In the genomic region with DNA sequence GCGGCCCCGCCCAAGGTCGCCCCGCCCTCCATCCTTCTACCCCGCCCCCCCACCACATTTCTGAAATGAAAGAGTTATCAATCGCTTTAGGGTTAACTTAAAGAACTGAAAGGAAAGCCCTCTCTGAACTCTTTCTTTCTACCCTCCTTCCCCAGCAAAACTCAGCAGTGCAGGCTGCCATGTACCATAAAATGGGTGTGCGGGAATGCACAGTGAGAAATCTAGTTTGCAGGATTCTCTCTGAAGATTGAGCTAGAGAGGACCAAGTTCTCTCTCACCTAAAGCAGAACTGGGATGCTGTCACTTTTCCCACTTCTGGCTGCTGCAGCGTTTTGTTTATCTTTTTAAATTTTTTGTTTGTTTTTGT, we compare ENCODE assay signal across 8 cellular contexts.
A peak's percentile ranks its signal among the peaks of the same experiment; 100 is the strongest.
DNase-seq lines count a peak whose midpoint lies in the region; ATAC-seq, FAIRE-seq and TF ChIP-seq lines count a peak whose summit lies in the region.

No MANE protein-coding gene starts in this region.

- H3K79me1 ChIP-seq in H9 (ENCODE audit: insufficient read depth, low read depth, low read length, poor library complexity, severe bottlenecking): no peaks in the 10 kb centered on the region

- H3K9me2 ChIP-seq in hepatocyte (replicated peaks; ENCODE audit: insufficient read depth): no peaks in the 10 kb centered on the region

- peaks cover 5% of the 10 kb centered on the region for H3K27me3 Mint-ChIP-seq in H9 (ENCODE audit: low read depth)
- H3K27me3 Mint-ChIP-seq in WTC11 (ENCODE audit: low read depth): no peaks in the 10 kb centered on the region; the same call in 1 of the 2 replicates

- no peak for TF ChIP-seq POLR2A in H54 (IDR thresholded peaks at IDR 0.05; ENCODE audit: low read depth, low read length)

- H3K27me3 ChIP-seq in H9 (ENCODE audit: insufficient read depth, low read length) (no peaks in the 10 kb centered on the region), hepatocyte (no peaks in the 10 kb centered on the region), small intestine (ENCODE audit: control insufficient read depth in 2 of 2, insufficient read depth in 2 of 2, low read length in 2 of 2) (peaks cover 0 to 4% of the 10 kb centered on the region in 2 donors)

- H3K27ac Mint-ChIP-seq in H9 (no peak overlapping the region), WTC11 (no peak overlapping the region)

- no peak overlapping the region for H2BK120ac ChIP-seq in H9 (ENCODE audit: low read depth, low read length, poor library complexity, severe bottlenecking)

- no peak overlapping the region for H4K8ac ChIP-seq in H9 (replicated peaks; ENCODE audit: insufficient read length, low read depth, low read length)

- H3K36me3 ChIP-seq in hepatocyte (replicated peaks; ENCODE audit: insufficient read depth, low read depth) (no peaks in the 10 kb centered on the region), small intestine (ENCODE audit: control insufficient read depth in 2 of 2, insufficient read depth in 2 of 2, low read length in 2 of 2) (no peaks in the 10 kb centered on the region)

- peak overlapping the region; percentile 68 for H3K4me2 ChIP-seq in H9 (ENCODE audit: insufficient read depth, insufficient read length, low read length)
- peak overlapping the region; percentile 100 for H3K4me2 ChIP-seq in hepatocyte

- CTCF ChIA-PET in WTC11 (lab: Charles Lee): interaction anchor here (0.6 to 2.0 kb wide), 4 partner anchors 12 to 48 kb away, joined by 3 to 8 read pairs (median 5); no protein-coding TSS in a partner anchor

- H3K56ac ChIP-seq in H9 (ENCODE audit: insufficient read length, low read depth, low read length): no peak overlapping the region

- H3K4me1 ChIP-seq in H9 (ENCODE audit: insufficient read depth, low read length): no peaks in the 10 kb centered on the region
- H3K4me1 ChIP-seq in hepatocyte (ENCODE audit: insufficient read depth): peaks cover 4% of the 10 kb centered on the region
- H3K4me1 ChIP-seq in small intestine (ENCODE audit: control insufficient read depth in 2 of 2, insufficient read depth in 1 of 2, low read depth in 1 of 2, low read length in 1 of 2): no peaks in the 10 kb centered on the region

- FAIRE-seq in small intestine (lab: Jason Lieb, UNC) (no peak), H54 (lab: Jason Lieb, UNC) (no peak)

- no peaks in the 10 kb centered on the region for H4K20me1 ChIP-seq in H9 (ENCODE audit: control insufficient read depth, insufficient read depth, insufficient read length)
- H4K20me1 ChIP-seq in hepatocyte (ENCODE audit: insufficient read depth, poor library complexity, severe bottlenecking): no peaks in the 10 kb centered on the region

- no peak overlapping the region for H2BK15ac ChIP-seq in H9 (ENCODE audit: low read depth, low read length)

- no peak overlapping the region for H2BK12ac ChIP-seq in H9 (ENCODE audit: insufficient read length, low read depth, low read length)

- H3K4me3 Mint-ChIP-seq in H9 (peak overlapping the region; percentile 87 to 92), WTC11 (peak overlapping the region; percentile 96)

- H3K14ac ChIP-seq in H9 (ENCODE audit: insufficient read depth, low read length): no peak overlapping the region

- no peak overlapping the region for H3K23ac ChIP-seq in H9 (ENCODE audit: insufficient read length, low read depth, low read length)

- POLR2A ChIA-PET in WTC11 (lab: Charles Lee): no interaction called here

- H3K4me1 Mint-ChIP-seq in H9: peaks cover 3 to 4% of the 10 kb centered on the region in 2 experiments; a peak in 3 of 4 replicates
- H3K4me1 Mint-ChIP-seq in WTC11: peaks cover 6% of the 10 kb centered on the region; the same call in 1 of the 2 replicates

- H3K9me3 Mint-ChIP-seq in H9: no peaks in the 10 kb centered on the region
- H3K9me3 Mint-ChIP-seq in WTC11: no peaks in the 10 kb centered on the region

- H3K4ac ChIP-seq in H9 (ENCODE audit: low read depth, low read length): no peak overlapping the region

- peaks cover 7% of the 10 kb centered on the region for H3K23me2 ChIP-seq in H9 (ENCODE audit: insufficient read length, low read depth, low read length, poor library complexity, severe bottlenecking)

- H3K36me3 Mint-ChIP-seq in H9 (ENCODE audit: insufficient read depth in 1 of 3, low read depth in 3 of 3) (no peaks in the 10 kb centered on the region), WTC11 (no peaks in the 10 kb centered on the region)

- H3K9me3 ChIP-seq in H9 (ENCODE audit: control insufficient read depth, low read depth, low read length) (no peaks in the 10 kb centered on the region), hepatocyte (ENCODE audit: low read depth) (no peaks in the 10 kb centered on the region), small intestine (ENCODE audit: control insufficient read depth, low read depth) (no peaks in the 10 kb centered on the region)

- DNase-seq in H9 (no peak), WTC11 (ENCODE audit: low spot score) (no peak), hepatocyte (ENCODE audit: low spot score) (no peak), small intestine (no peak), H54 (ENCODE audit: insufficient read length, low spot score) (no peak), NK-92 (lab: John Stamatoyannopoulos, UW; ENCODE audit: unreplicated experiment) (no peak), kidney tubule cell (ENCODE audit: low spot score) (no peak)

- H3T11ph ChIP-seq in H9 (ENCODE audit: low read length): no peak overlapping the region

- H4K91ac ChIP-seq in H9 (ENCODE audit: insufficient read length, low read depth, low read length): no peak overlapping the region

- H2BK20ac ChIP-seq in H9 (ENCODE audit: low read depth, low read length, poor library complexity, severe bottlenecking): no peak overlapping the region

- H3K79me2 ChIP-seq in H9 (ENCODE audit: insufficient read depth, low read length): no peaks in the 10 kb centered on the region
- no peaks in the 10 kb centered on the region for H3K79me2 ChIP-seq in hepatocyte

- TF ChIP-seq CTCF in H9 (conservative IDR thresholded peaks at IDR 0.05) (no peak), WTC11 (IDR thresholded peaks at IDR 0.05) (no peak), hepatocyte (IDR thresholded peaks at IDR 0.05; ENCODE audit: poor library complexity) (no peak)

- H3K9ac ChIP-seq in H9 (ENCODE audit: extremely low read depth, insufficient read length, low read length): no peak overlapping the region

- no peak overlapping the region for H4K5ac ChIP-seq in H9 (ENCODE audit: insufficient read length, low read depth, low read length)

- H3K27ac ChIP-seq in H9 (ENCODE audit: insufficient read length, low read depth, low read length) (no peak overlapping the region), hepatocyte (no peak overlapping the region), small intestine (ENCODE audit: low read depth in 1 of 2, low read length in 1 of 2) (no peak overlapping the region)

- H2BK5ac ChIP-seq in H9 (ENCODE audit: insufficient read length, low read length): no peak overlapping the region

- H2AK5ac ChIP-seq in H9 (ENCODE audit: insufficient read length, low read length): no peak overlapping the region

- ATAC-seq in WTC11 (no peak), GM19397 (IDR thresholded peaks at IDR 0.05; ENCODE audit: unreplicated experiment) (no peak)

- H2AFZ ChIP-seq in H9 (ENCODE audit: low read length): no peak overlapping the region
- peak overlapping the region; percentile 100 for H2AFZ ChIP-seq in hepatocyte

- H3K4me3 ChIP-seq in hepatocyte (peak overlapping the region; percentile 100), small intestine (ENCODE audit: low read depth in 1 of 2, low read length in 2 of 2) (peak overlapping the region; percentile 40 to 41)

- no CpG with 5 or more reads among the region's 8 CpGs for WGBS in H9 (ENCODE audit: extremely low coverage, insufficient read length, low lambda C conversion rate)
- WGBS in hepatocyte (ENCODE audit: low lambda C conversion rate, missing lambda C conversion rate): 26% methylated on average over 3 of the region's 8 CpGs
- 2 to 5% (median 3%) methylated on average over 8 of the region's 8 CpGs for WGBS in small intestine, 3 donors

- no peak overlapping the region for H3K18ac ChIP-seq in H9 (ENCODE audit: insufficient read length, low read depth, low read length)

TF ChIP-seq in WTC11, 78 proteins besides CTCF, POLR2A, EP300 and RAD21:
- TF ChIP-seq, protein P1, sequence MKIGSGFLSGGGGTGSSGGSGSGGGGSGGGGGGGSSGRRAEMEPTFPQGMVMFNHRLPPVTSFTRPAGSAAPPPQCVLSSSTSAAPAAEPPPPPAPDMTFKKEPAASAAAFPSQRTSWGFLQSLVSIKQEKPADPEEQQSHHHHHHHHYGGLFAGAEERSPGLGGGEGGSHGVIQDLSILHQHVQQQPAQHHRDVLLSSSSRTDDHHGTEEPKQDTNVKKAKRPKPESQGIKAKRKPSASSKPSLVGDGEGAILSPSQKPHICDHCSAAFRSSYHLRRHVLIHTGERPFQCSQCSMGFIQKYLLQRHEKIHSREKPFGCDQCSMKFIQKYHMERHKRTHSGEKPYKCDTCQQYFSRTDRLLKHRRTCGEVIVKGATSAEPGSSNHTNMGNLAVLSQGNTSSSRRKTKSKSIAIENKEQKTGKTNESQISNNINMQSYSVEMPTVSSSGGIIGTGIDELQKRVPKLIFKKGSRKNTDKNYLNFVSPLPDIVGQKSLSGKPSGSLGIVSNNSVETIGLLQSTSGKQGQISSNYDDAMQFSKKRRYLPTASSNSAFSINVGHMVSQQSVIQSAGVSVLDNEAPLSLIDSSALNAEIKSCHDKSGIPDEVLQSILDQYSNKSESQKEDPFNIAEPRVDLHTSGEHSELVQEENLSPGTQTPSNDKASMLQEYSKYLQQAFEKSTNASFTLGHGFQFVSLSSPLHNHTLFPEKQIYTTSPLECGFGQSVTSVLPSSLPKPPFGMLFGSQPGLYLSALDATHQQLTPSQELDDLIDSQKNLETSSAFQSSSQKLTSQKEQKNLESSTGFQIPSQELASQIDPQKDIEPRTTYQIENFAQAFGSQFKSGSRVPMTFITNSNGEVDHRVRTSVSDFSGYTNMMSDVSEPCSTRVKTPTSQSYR (CRISPR knock-in tag; IDR thresholded peaks at IDR 0.05): no peak
- TF ChIP-seq ZNF121 (CRISPR knock-in tag; IDR thresholded peaks at IDR 0.05) (no peak), ZNF416 (CRISPR knock-in tag; IDR thresholded peaks at IDR 0.05) (no peak), TEAD1 (CRISPR knock-in tag; IDR thresholded peaks at IDR 0.05) (no peak), MXD4 (CRISPR knock-in tag; IDR thresholded peaks at IDR 0.05; ENCODE audit: borderline replicate concordance) (no peak), ZNF671 (CRISPR knock-in tag; IDR thresholded peaks at IDR 0.05) (no peak), TP53 (CRISPR knock-in tag; IDR thresholded peaks at IDR 0.05) (no peak), TEAD4 (CRISPR knock-in tag; IDR thresholded peaks at IDR 0.05) (no peak)
